19 cellular contexts compared by ENCODE assay signal in the genomic region with DNA sequence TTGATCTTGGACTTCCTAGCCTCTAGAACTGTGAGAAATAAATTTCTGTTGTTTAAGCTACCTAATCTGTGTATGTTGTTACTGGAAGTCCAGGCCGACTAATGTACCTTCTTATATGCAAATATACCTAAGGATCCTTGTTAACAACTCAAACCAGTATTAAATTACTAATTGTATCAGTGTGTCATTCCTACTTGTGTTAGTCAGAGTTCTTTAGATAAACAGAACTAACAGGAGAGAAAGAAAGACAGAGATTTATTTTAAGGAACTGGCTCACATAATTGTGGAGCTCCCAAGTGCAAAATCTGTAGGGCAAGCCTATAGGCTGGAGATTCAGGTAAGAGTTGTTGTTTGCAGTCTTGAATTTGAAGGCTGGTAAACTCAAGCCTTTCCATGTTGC.
"Had no signal": no experiment of that assay in that cellular context is flagged by ENCODE, and none has a peak within 500 bp of the region (broad histone marks: within the 10 kb centered on the region; RNA-seq: fewer than 3 reads in every experiment).

No MANE protein-coding gene starts in this region.

- H3K4me3 ChIP-seq: adrenal gland, gastroesophageal sphincter, heart left ventricle, lung, stomach, suprapubic skin, tibial nerve had no signal

- ATAC-seq: activated CD8-positive, alpha-beta T cell treated with anti-CD3 and anti-CD28 coated beads, Interleukin-2, amount 10 ng/mL, durations not matched to agents 7 days and 5 days; gastroesophageal sphincter; heart left ventricle; left lobe of liver; natural killer cell; stimulated activated effector memory CD8-positive, alpha-beta T cell treated with anti-CD3 and anti-CD28 coated beads, Interleukin-12 subunit alpha, Interleukin-12 subunit beta, amount 100 ng/mL, for 72 hours had no signal

- DNase-seq: activated CD4-positive, alpha-beta T cell treated with anti-CD3 and anti-CD28 coated beads, Interleukin-2, amount 10 ng/mL, durations not matched to agents 7 days and 5 days; activated CD4-positive, CD25-positive, alpha-beta regulatory T cell treated with anti-CD3 and anti-CD28 coated beads, Interleukin-2, amount 50 U/mL, for 72 hours; activated CD8-positive, alpha-beta T cell treated with anti-CD3 and anti-CD28 coated beads, Interleukin-2, amount 10 ng/mL, durations not matched to agents 7 days and 5 days; activated gamma-delta T cell treated with Interleukin-2 at 50 U/mL for 16 hours; adrenal gland; effector CD4-positive, alpha-beta T cell; heart left ventricle; midbrain; natural killer cell; stimulated activated CD4-positive, alpha-beta T cell treated with anti-CD3 and anti-CD28 coated beads, Interleukin-1b, Interleukin-23, amount 100 ng/mL, for 48 hours; stomach; T-helper 1 cell; WERI-Rb-1 had no signal
